ENCODE assay signal across 26 cellular contexts in the genomic region with DNA sequence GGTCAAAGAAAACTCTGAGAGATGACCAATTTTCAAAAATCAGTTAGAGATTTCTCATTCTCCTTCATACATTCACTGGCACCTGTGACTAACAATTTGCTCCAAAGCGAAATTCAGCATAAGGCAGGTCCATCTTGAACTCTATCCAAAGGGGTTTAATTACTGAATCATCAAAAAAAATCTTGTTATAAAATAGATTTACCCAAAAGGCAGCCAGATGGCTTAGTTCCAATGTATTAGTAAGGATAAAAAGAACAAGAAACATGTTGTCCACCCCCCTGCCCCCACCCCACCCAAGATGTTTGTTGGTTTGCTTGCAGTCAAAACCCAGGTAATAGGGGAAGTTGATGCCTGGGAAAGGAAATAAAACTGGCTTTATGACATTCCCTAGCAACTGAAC.
"Had no signal": no experiment of that assay in that cellular context is flagged by ENCODE, and none has a peak within 500 bp of the region (broad histone marks: within the 10 kb centered on the region; RNA-seq: fewer than 3 reads in every experiment).

No MANE protein-coding gene starts in this region.

- ATAC-seq: activated T-cell treated with anti-CD3 and anti-CD28 coated beads, Interleukin-2, amount 50 U/mL, for 4 hours; effector memory CD8-positive, alpha-beta T cell; gastroesophageal sphincter; left ventricle myocardium superior; natural killer cell treated with Interleukin-12 subunit alpha and Interleukin-12 subunit beta and Interleukin-15 and Interleukin-18, amount 100 ng/mL, for 72 hours; stimulated activated naive B cell treated with anti-CD40 and anti-IgM and Interleukin-4, amounts not matched to agents 10 μg/mL and 1 μg/mL and 100 μg/mL, for 72 hours had no signal

- H3K4me1 ChIP-seq: breast epithelium, colonic mucosa, esophagus muscularis mucosa, gastroesophageal sphincter, vagina had no signal

- H3K4me3 ChIP-seq: breast epithelium, colonic mucosa, dorsolateral prefrontal cortex, esophagus muscularis mucosa, gastroesophageal sphincter, vagina had no signal

- H3K9me3 ChIP-seq: breast epithelium, colonic mucosa, esophagus muscularis mucosa, gastroesophageal sphincter, vagina had no signal

- H3K36me3 ChIP-seq: breast epithelium, colonic mucosa, esophagus muscularis mucosa, gastroesophageal sphincter, vagina had no signal

- FAIRE-seq: astrocyte, endothelial cell of umbilical vein, TTC549 had no signal

- DNase-seq: activated CD4-positive, alpha-beta T cell treated with anti-CD3 and anti-CD28 coated beads, Interleukin-2, amount 50 U/mL, for 1 hour; activated CD4-positive, CD25-positive, alpha-beta regulatory T cell treated with anti-CD3 and anti-CD28 coated beads, Interleukin-2, amount 50 U/mL, for 72 hours; activated CD8-positive, alpha-beta memory T cell treated with anti-CD3 and anti-CD28 coated beads, Interleukin-2, amount 50 U/mL, for 4 hours; activated naive CD4-positive, alpha-beta T cell; activated naive CD8-positive, alpha-beta T cell treated with anti-CD3 and anti-CD28 coated beads for 36 hours; activated T-cell treated with anti-CD3 and anti-CD28 coated beads, Interleukin-2, amount 50 U/mL, for 4 hours; colonic mucosa; effector memory CD8-positive, alpha-beta T cell; head of caudate nucleus; hypothalamus; left ventricle myocardium superior; midbrain; retina; stimulated activated CD4-positive, alpha-beta T cell treated with anti-CD3 and anti-CD28 coated beads, Interleukin-2, amount 100 ng/mL, for 48 hours; stimulated activated CD8-positive, alpha-beta memory T cell treated with anti-CD3 and anti-CD28 coated beads, Interleukin-4, amount 100 ng/mL, for 48 hours; stimulated activated naive B cell treated with anti-CD40 and anti-IgM and Interleukin-4, amounts not matched to agents 10 μg/mL and 1 μg/mL and 100 μg/mL, for 72 hours; WERI-Rb-1 had no signal

- H3K27ac ChIP-seq: breast epithelium, colonic mucosa, esophagus muscularis mucosa, gastroesophageal sphincter, vagina, WERI-Rb-1 had no signal

- H3K27me3 ChIP-seq: breast epithelium, colonic mucosa, esophagus muscularis mucosa, gastroesophageal sphincter, vagina had no signal
